21 cellular contexts compared by ENCODE assay signal in the genomic region with DNA sequence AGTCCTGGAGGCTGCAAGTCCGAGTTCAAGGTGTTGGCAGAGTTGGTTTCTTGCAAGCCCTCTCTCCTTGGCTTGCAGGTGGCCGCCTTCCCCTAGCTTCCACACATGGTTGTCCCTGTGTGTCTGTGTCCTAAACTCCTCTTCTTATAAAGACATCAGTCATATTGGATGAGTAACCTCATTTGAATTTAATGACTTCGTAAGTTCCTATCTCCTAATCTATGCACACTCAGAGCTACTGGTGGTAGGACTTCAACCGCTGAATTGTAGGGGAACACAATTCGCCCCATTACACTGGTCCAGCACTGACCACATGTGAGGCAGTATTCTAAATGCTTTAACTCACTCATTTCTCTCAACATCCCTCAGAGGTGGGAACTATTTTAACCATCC. TPM values are rescaled to one million over a fixed set of nuclear protein-coding genes. Genes with fewer than 3 reads are reported as not detected.
"Had no signal": no experiment of that assay in that cellular context is flagged by ENCODE, and none has a peak within 500 bp of the region (broad histone marks: within the 10 kb centered on the region; RNA-seq: fewer than 3 reads in every experiment).

No MANE protein-coding gene starts in this region.

- H3K27me3 Mint-ChIP-seq: activated CD4-positive, alpha-beta memory T cell treated with anti-CD3 and anti-CD28 coated beads for 36 hours; activated CD4-positive, alpha-beta T cell treated with anti-CD3 and anti-CD28 coated beads, Interleukin-2, amount 10 ng/mL, durations not matched to agents 24 days and 14 days; dendritic cell treated with granulocyte-macrophage colony-stimulating factor and Interleukin-4, amounts not matched to agents 40 ng/mL and 50 ng/mL, for 4 days had no signal

- H3K27ac Mint-ChIP-seq: activated CD4-positive, alpha-beta memory T cell treated with anti-CD3 and anti-CD28 coated beads for 36 hours; activated CD4-positive, alpha-beta T cell treated with anti-CD3 and anti-CD28 coated beads, Interleukin-2, amount 10 ng/mL, durations not matched to agents 24 days and 14 days; activated T-helper 1 cell treated with anti-CD3 and anti-CD28 coated beads, Interleukin-12 subunit alpha, Interleukin-12 subunit beta, Interleukin-2, Interleukin-4 antibody, amounts not matched to agents 30 ng/mL and 10 ng/mL and 1 ng/mL, durations not matched to agents 14 hours and 24 hours and 36 hours; dendritic cell treated with granulocyte-macrophage colony-stimulating factor and Interleukin-4, amounts not matched to agents 40 ng/mL and 50 ng/mL, for 4 days had no signal

- H3K36me3 Mint-ChIP-seq: activated CD4-positive, alpha-beta memory T cell treated with anti-CD3 and anti-CD28 coated beads for 36 hours had no signal

- ATAC-seq: activated CD4-positive, CD25-positive, alpha-beta regulatory T cell treated with anti-CD3 and anti-CD28 coated beads, Interleukin-2, amount 50 U/mL, for 24 hours; psoas muscle had no signal

- H3K9me3 Mint-ChIP-seq: activated CD4-positive, alpha-beta memory T cell treated with anti-CD3 and anti-CD28 coated beads for 36 hours; activated CD4-positive, alpha-beta T cell treated with anti-CD3 and anti-CD28 coated beads, Interleukin-2, amount 10 ng/mL, durations not matched to agents 24 days and 14 days; activated T-helper 1 cell treated with anti-CD3 and anti-CD28 coated beads, Interleukin-12 subunit alpha, Interleukin-12 subunit beta, Interleukin-2, Interleukin-4 antibody, amounts not matched to agents 30 ng/mL and 10 ng/mL and 1 ng/mL, durations not matched to agents 14 hours and 24 hours and 36 hours; central memory CD8-positive, alpha-beta T cell; dendritic cell treated with granulocyte-macrophage colony-stimulating factor and Interleukin-4, amounts not matched to agents 40 ng/mL and 50 ng/mL, for 4 days had no signal

- H3K9me3 ChIP-seq: esophagus muscularis mucosa, left ventricle myocardium inferior, pancreas, psoas muscle, spleen, suprapubic skin, tibial artery had no signal

- H3K4me3 ChIP-seq: esophagus muscularis mucosa, left ventricle myocardium inferior, lung, pancreas, psoas muscle, spleen, suprapubic skin, tibial artery had no signal

- H3K36me3 ChIP-seq: esophagus muscularis mucosa, left ventricle myocardium inferior, pancreas, spleen, suprapubic skin, tibial artery had no signal

- H3K4me1 Mint-ChIP-seq: activated CD4-positive, alpha-beta T cell treated with anti-CD3 and anti-CD28 coated beads, Interleukin-2, amount 10 ng/mL, durations not matched to agents 24 days and 14 days; central memory CD8-positive, alpha-beta T cell had no signal

- DNase-seq: activated CD4-positive, alpha-beta memory T cell treated with anti-CD3 and anti-CD28 coated beads for 36 hours; activated CD4-positive, alpha-beta T cell treated with anti-CD3 and anti-CD28 coated beads, Interleukin-2, amount 10 ng/mL, durations not matched to agents 24 days and 14 days; activated CD8-positive, alpha-beta memory T cell treated with anti-CD3 and anti-CD28 coated beads, Interleukin-2, amount 50 U/mL, for 4 hours; activated gamma-delta T cell treated with Interleukin-2 at 50 U/mL for 16 hours; activated naive CD4-positive, alpha-beta T cell treated with anti-CD3 and anti-CD28 coated beads, Interleukin-2, amount 50 U/mL, for 16 hours; activated T-cell treated with anti-CD3 and anti-CD28 coated beads, Interleukin-2, amount 50 U/mL, for 1 hour; left ventricle myocardium inferior; stimulated activated naive CD4-positive, alpha-beta T cell had no signal

- H3K27ac ChIP-seq: esophagus muscularis mucosa, left ventricle myocardium inferior, pancreas, psoas muscle, spleen, suprapubic skin, tibial artery had no signal

- H3K27me3 ChIP-seq: pancreas, suprapubic skin had no signal

- H3K4me1 ChIP-seq: esophagus muscularis mucosa, left ventricle myocardium inferior, pancreas, psoas muscle, spleen, suprapubic skin, tibial artery had no signal

- H3K4me3 Mint-ChIP-seq: activated CD4-positive, alpha-beta memory T cell treated with anti-CD3 and anti-CD28 coated beads for 36 hours; activated CD4-positive, alpha-beta T cell treated with anti-CD3 and anti-CD28 coated beads, Interleukin-2, amount 10 ng/mL, durations not matched to agents 24 days and 14 days; activated T-helper 1 cell treated with anti-CD3 and anti-CD28 coated beads, Interleukin-12 subunit alpha, Interleukin-12 subunit beta, Interleukin-2, Interleukin-4 antibody, amounts not matched to agents 30 ng/mL and 10 ng/mL and 1 ng/mL, durations not matched to agents 14 hours and 24 hours and 36 hours; central memory CD8-positive, alpha-beta T cell; dendritic cell treated with granulocyte-macrophage colony-stimulating factor and Interleukin-4, amounts not matched to agents 40 ng/mL and 50 ng/mL, for 4 days had no signal

RNA-seq across cellular contexts. Expression of a gene that starts 25.9 kb away (rescaled TPM):
- total RNA-seq: activated CD4-positive, alpha-beta memory T cell treated with anti-CD3 and anti-CD28 coated beads for 36 hours; activated CD4-positive, alpha-beta T cell treated with anti-CD3 and anti-CD28 coated beads, Interleukin-2, amount 10 ng/mL, durations not matched to agents 24 days and 14 days; activated CD8-positive, alpha-beta memory T cell treated with anti-CD3 and anti-CD28 coated beads for 36 hours; activated T-helper 1 cell treated with anti-CD3 and anti-CD28 coated beads, Interleukin-12 subunit alpha, Interleukin-12 subunit beta, Interleukin-2, Interleukin-4 antibody, amounts not matched to agents 30 ng/mL and 10 ng/mL and 1 ng/mL, durations not matched to agents 14 hours and 24 hours and 36 hours; T-helper 1 cell treated with Interleukin-12 subunit alpha and Interleukin-12 subunit beta and Interleukin-4 antibody, amounts not matched to agents 30 ng/mL and 1 ng/mL, for 36 hours had no signal
